In genomic region chr11:44980533-44981427, GRCh38 we compare ENCODE assay signal across 18 cellular contexts. TPM values are rescaled to one million over a fixed set of nuclear protein-coding genes. Genes with fewer than 3 reads are reported as not detected.
DNase-seq lines count a peak whose midpoint lies in the region; ATAC-seq, FAIRE-seq and TF ChIP-seq lines count a peak whose summit lies in the region.
"Had no signal": no experiment of that assay in that cellular context is flagged by ENCODE, and none has a peak within 500 bp of the region (broad histone marks: within the 10 kb centered on the region; RNA-seq: fewer than 3 reads in every experiment).

No MANE protein-coding gene starts in this region.

- no peaks in the 10 kb centered on the region for H3K79me1 ChIP-seq in H1 (ENCODE audit: low read depth, low read length)

- 0 out of 2 replicates have a peak overlapping the region, but pooled peaks have one; percentile 38 for H2BK20ac ChIP-seq in H1 (ENCODE audit: low read length)

- CTCF ChIA-PET in H1 (lab: Charles Lee; ENCODE audit: partially characterized antibody): interaction anchor here (0.9 to 38.2 kb wide), 8 partner anchors 8 to 124 kb away, joined by 3 to 731 read pairs (median 24); no protein-coding TSS in a partner anchor

- H3K36me3 ChIP-seq in left ventricle myocardium inferior: no peaks in the 10 kb centered on the region
- no peaks in the 10 kb centered on the region for H3K36me3 ChIP-seq in right atrium auricular region
- H3K36me3 ChIP-seq in H1 (ENCODE audit: control insufficient read depth in 2 of 4, insufficient read depth in 4 of 4, low read length in 3 of 4): no peaks in the 10 kb centered on the region
- no peaks in the 10 kb centered on the region for H3K36me3 ChIP-seq in muscle layer of duodenum (ENCODE audit: control insufficient read depth in 1 of 2, insufficient read depth in 2 of 2, low read length in 2 of 2)
- no peaks in the 10 kb centered on the region for H3K36me3 ChIP-seq in upper lobe of right lung
- H3K36me3 ChIP-seq: HAP-1, MG63 had no signal

- H4K91ac ChIP-seq in H1 (replicated peaks; ENCODE audit: insufficient read length, low read length): no peak overlapping the region

- H3K4me1 ChIP-seq in left ventricle myocardium inferior (peaks cover 33% of the 10 kb centered on the region), right atrium auricular region (peaks cover 0 to 15% of the 10 kb centered on the region in 2 donors), H1 (replicated peaks in 1 of 4; ENCODE audit: control insufficient read depth in 3 of 4, insufficient read depth in 4 of 4, low read length in 3 of 4) (peaks cover 0 to 27% (median 15%) of the 10 kb centered on the region in 4 experiments; a peak in 6 of 7 replicates), muscle layer of duodenum (ENCODE audit: control insufficient read depth in 1 of 2, insufficient read depth in 2 of 2, low read length in 2 of 2) (peaks cover 0 to 13% of the 10 kb centered on the region in 2 donors), upper lobe of right lung (peaks cover 41% of the 10 kb centered on the region)
- H3K4me1 ChIP-seq: HAP-1 had no signal

- no peak overlapping the region for H2BK120ac ChIP-seq in H1 (replicated peaks; ENCODE audit: low read depth, low read length)

- H3K14ac ChIP-seq in H1 (ENCODE audit: insufficient read length): no peak overlapping the region

- H3K27me3 ChIP-seq in left ventricle myocardium inferior (ENCODE audit: low read depth) (no peaks in the 10 kb centered on the region), right atrium auricular region (no peaks in the 10 kb centered on the region), H1 (replicated peaks in 1 of 4; ENCODE audit: control insufficient read depth in 3 of 4, extremely low read depth in 1 of 4, insufficient read depth in 3 of 4, low read length in 3 of 4) (no peaks in the 10 kb centered on the region), muscle layer of duodenum (ENCODE audit: low read depth, low read length) (no peaks in the 10 kb centered on the region), upper lobe of right lung (no peaks in the 10 kb centered on the region)
- H3K27me3 ChIP-seq: MG63 had no signal

- no peak overlapping the region for H3K23ac ChIP-seq in H1 (ENCODE audit: insufficient read length)

- no peak overlapping the region for H3K4ac ChIP-seq in H1 (replicated peaks; ENCODE audit: insufficient read length, low read depth, low read length)

- ATAC-seq in upper lobe of right lung (no peak), HG03342 (IDR thresholded peaks at IDR 0.05; ENCODE audit: unreplicated experiment) (no peak), HG03039 (IDR thresholded peaks at IDR 0.05; ENCODE audit: unreplicated experiment) (no peak)
- ATAC-seq: naive thymus-derived CD8-positive, alpha-beta T cell had no signal

- no peak overlapping the region for H2BK5ac ChIP-seq in H1 (ENCODE audit: low read depth, low read length)

- H2AFZ ChIP-seq in H1 (ENCODE audit: low read length): no peak overlapping the region

- H3K23me2 ChIP-seq in H1 (ENCODE audit: low read depth, low read length): peaks cover 6% of the 10 kb centered on the region

- no peak overlapping the region for H4K8ac ChIP-seq in H1 (ENCODE audit: extremely low read depth, insufficient read depth, low read length)

- no peak overlapping the region for H3K4me2 ChIP-seq in H1 (ENCODE audit: insufficient read depth in 1 of 2, low read depth in 2 of 2, low read length in 2 of 2)

- TF ChIP-seq POLR2A in H1 (IDR thresholded peaks at IDR 0.05; ENCODE audit: control extremely low read depth in 1 of 2, low read depth in 2 of 2, low read length in 2 of 2): no peak

- no peak for TF ChIP-seq CTCF in left ventricle myocardium inferior (IDR thresholded peaks at IDR 0.05; ENCODE audit: borderline replicate concordance)
- TF ChIP-seq CTCF in right atrium auricular region (IDR thresholded peaks at IDR 0.05): no peak
- no peak for TF ChIP-seq CTCF in H1 (IDR thresholded peaks at IDR 0.05; ENCODE audit: control extremely low read depth in 1 of 3, insufficient read depth in 1 of 3, low read depth in 1 of 3, low read length in 3 of 3)
- TF ChIP-seq CTCF in upper lobe of right lung (IDR thresholded peaks at IDR 0.05): no peak

- H3K9ac ChIP-seq in H1 (replicated peaks in 1 of 4; ENCODE audit: extremely low read depth in 1 of 4, low read depth in 3 of 4, low read length in 3 of 4): no peak overlapping the region

- DNase-seq in left ventricle myocardium inferior (no peak), right atrium auricular region (ENCODE audit: low spot score) (no peak), H1 (ENCODE audit: low read depth in 1 of 2, low spot score in 2 of 2) (no peak), upper lobe of right lung (peak; percentile 30), amniotic stem cell (lab: John Stamatoyannopoulos, UW) (no peak)
- DNase-seq: activated CD4-positive, alpha-beta T cell treated with anti-CD3 and anti-CD28 coated beads, Interleukin-2, amount 10 ng/mL, durations not matched to agents 24 days and 14 days; activated T-cell treated with anti-CD3 and anti-CD28 coated beads for 4 hours; effector memory CD4-positive, alpha-beta T cell; MG63; naive thymus-derived CD8-positive, alpha-beta T cell; NCI-H446 treated with DMSO at 0.1 percent for 48 hours; stimulated activated CD4-positive, alpha-beta T cell treated with anti-CD3 and anti-CD28 coated beads, Interleukin-1b, Interleukin-23, amount 100 ng/mL, for 48 hours; substantia nigra; T-helper 9 cell had no signal

- peaks cover 0 to 5% of the 10 kb centered on the region in 2 experiments for H4K20me1 ChIP-seq in H1 (replicated peaks in 1 of 2; ENCODE audit: control insufficient read depth in 1 of 2, insufficient read depth in 2 of 2, low read length in 2 of 2)

- H2BK15ac ChIP-seq in H1 (ENCODE audit: low read length): no peak overlapping the region; the same call in 1 of the 2 replicates

- H3K79me2 ChIP-seq in H1 (ENCODE audit: control insufficient read depth in 1 of 2, insufficient read depth in 2 of 2, low read length in 2 of 2): no peaks in the 10 kb centered on the region

- WGBS in H1 (ENCODE audit: extremely low coverage in 1 of 2, insufficient coverage in 1 of 2, insufficient read length in 1 of 2, insufficient replicate concordance in 2 of 2, low coverage in 1 of 2, low lambda C conversion rate in 2 of 2, missing lambda C conversion rate in 1 of 2), 2 experiments: 88% methylated on average over 14 of the region's 15 CpGs; no CpG with 5 or more reads in 1 of the 2 experiments

- H4K5ac ChIP-seq in H1 (ENCODE audit: insufficient read length, low read depth, low read length): no peak overlapping the region

- H3K9me3 ChIP-seq in left ventricle myocardium inferior (replicated peaks) (no peaks in the 10 kb centered on the region), right atrium auricular region (no peaks in the 10 kb centered on the region), H1 (ENCODE audit: insufficient read depth in 2 of 2, low read depth in 1 of 2, low read length in 1 of 2) (no peaks in the 10 kb centered on the region), muscle layer of duodenum (ENCODE audit: control insufficient read depth in 1 of 2, low read length in 2 of 2) (no peaks in the 10 kb centered on the region), upper lobe of right lung (no peaks in the 10 kb centered on the region)
- H3K9me3 ChIP-seq: HAP-1, MG63 had no signal

- H3K56ac ChIP-seq in H1 (replicated peaks; ENCODE audit: insufficient read length, low read depth, low read length): no peak overlapping the region

- H3K27ac ChIP-seq in left ventricle myocardium inferior (replicated peaks) (peak overlapping the region; percentile 22), right atrium auricular region (no peak overlapping the region), H1 (ENCODE audit: low read depth, low read length) (no peak overlapping the region), muscle layer of duodenum (ENCODE audit: low read length) (peak overlapping the region; percentile 58), upper lobe of right lung (no peak overlapping the region)

- peak overlapping the region; percentile 82; the same call in 1 of the 2 replicates for H2AK5ac ChIP-seq in H1 (ENCODE audit: low read depth, low read length)

- TF ChIP-seq EP300 in H1 (IDR thresholded peaks at IDR 0.05; ENCODE audit: borderline replicate concordance in 1 of 2, low read depth in 2 of 2, low read length in 2 of 2): no peak

- H3K4me3 ChIP-seq in left ventricle myocardium inferior: no peak overlapping the region
- no peak overlapping the region for H3K4me3 ChIP-seq in right atrium auricular region
- no peak overlapping the region for H3K4me3 ChIP-seq in H1 (ENCODE audit: extremely low read depth in 1 of 4, insufficient read depth in 2 of 4, low read depth in 3 of 4, low read length in 4 of 4)
- no peak overlapping the region for H3K4me3 ChIP-seq in muscle layer of duodenum (ENCODE audit: low read depth in 1 of 2, low read length in 2 of 2)
- no peak overlapping the region for H3K4me3 ChIP-seq in upper lobe of right lung
- H3K4me3 ChIP-seq: HAP-1, MG63 had no signal

- intact Hi-C loops in left ventricle myocardium inferior (cut with micrococcal nuclease) (no loop called here), upper lobe of right lung (cut with DNase I) (no loop called here)

- no peak for TF ChIP-seq RAD21 in H1 (IDR thresholded peaks at IDR 0.05 in 1 of 2, conservative IDR thresholded peaks at IDR 0.05 in 1 of 2; ENCODE audit: low read depth in 2 of 2, low read length in 2 of 2)

- FAIRE-seq in H1 (lab: Jason Lieb, UNC): no peak

- H3K18ac ChIP-seq in H1 (ENCODE audit: extremely low read depth, low read length): 0 out of 2 replicates have a peak overlapping the region, but pooled peaks have one; percentile 21

- peak overlapping the region; percentile 3; the same call in 1 of the 2 replicates for H2BK12ac ChIP-seq in H1 (ENCODE audit: low read depth, low read length)

- POLR2A ChIA-PET in H1 (lab: Charles Lee; ENCODE audit: partially characterized antibody): interaction anchor here (0.9 to 4.8 kb wide), 4 partner anchors 9 to 44 kb away, joined by 3 to 16 read pairs (median 4); no protein-coding TSS in a partner anchor

TF ChIP-seq in H1, 55 proteins besides CTCF, POLR2A, EP300 and RAD21 (continues in another document):
- no peak for TF ChIP-seq SUZ12 (IDR thresholded peaks at IDR 0.05; ENCODE audit: low read length)
- TF ChIP-seq EGR1 (IDR thresholded peaks at IDR 0.05; ENCODE audit: borderline replicate concordance, low read depth, low read length): no peak
- TF ChIP-seq CREB1 (IDR thresholded peaks at IDR 0.05): no peak
- no peak for TF ChIP-seq BCL11A (IDR thresholded peaks at IDR 0.05; ENCODE audit: low read depth in 2 of 2, low read length in 2 of 2)

RNA-seq across cellular contexts. Expression of gene TP53I11, which starts 30.1 kb away (rescaled TPM):
- total RNA-seq in left ventricle myocardium inferior (39.4 TPM), right atrium auricular region (10 to 100 TPM; 46.7 to 89.0 TPM), upper lobe of right lung (110 TPM)
- 46.3 and 53.7 TPM in 2 replicates for total RNA-seq in H1 (2021; fragmentation: NEBNext Ultra II Directional; extraction: Animal tissue kit (Norgen Biotek cat#: 25700))
- polyA plus RNA-seq in H1 (2011; rRNA removed): 34.0 and 47.5 TPM in 2 replicates
- 25.8 TPM for polyA plus RNA-seq in H1 (2011; cell fraction: cytosol; rRNA removed)
- 48.2 TPM for polyA plus RNA-seq in H1 (2011; cell fraction: nucleus; rRNA removed)
- 44.1 to 78.7 TPM (median 68.4 TPM) in 4 replicates for polyA plus RNA-seq in H1 (2012, experiment 1 of 2)
- 49.8 TPM for polyA plus RNA-seq in H1 (2012, experiment 2 of 2)
- polyA plus RNA-seq in H1 (2013, experiment 1 of 2): 52.1 TPM
- 59.6 TPM for polyA plus RNA-seq in H1 (2013, experiment 2 of 2)
- 26.4 and 26.9 TPM in 2 replicates for polyA minus RNA-seq in H1 (2011; rRNA and poly(A)+ RNA removed)
- polyA minus RNA-seq in H1 (2011; cell fraction: cytosol; rRNA and poly(A)+ RNA removed): 34.6 TPM
- polyA minus RNA-seq in H1 (2011; cell fraction: nucleus; rRNA and poly(A)+ RNA removed): 44.5 TPM

Comparison
In these comparisons a context has a peak if more than half of its experiments do, and no peak if none do; other contexts are left out.
1. H3K27ac ChIP-seq: peak in left ventricle myocardium inferior (single experiment) and muscle layer of duodenum (single experiment); none in right atrium auricular region (0 of 2), H1 (single experiment) and upper lobe of right lung (single experiment).